Comparison of ENCODE assay signal across 1 cellular context in genomic region chr2:176063958-176064357, GRCh38.
TF ChIP-seq lines count a peak whose summit lies in the region.

No MANE protein-coding gene starts in this region.

TF ChIP-seq in H1, 55 proteins besides CTCF, POLR2A, EP300 and RAD21:
- TF ChIP-seq NANOG (IDR thresholded peaks at IDR 0.05; ENCODE audit: insufficient read depth, low read depth, low read length, poor library complexity, severe bottlenecking) (no peak), ZNF274 (IDR thresholded peaks at IDR 0.05; ENCODE audit: borderline replicate concordance, extremely low read depth, low read length) (no peak), CHD1 (IDR thresholded peaks at IDR 0.05; ENCODE audit: low read depth, low read length) (no peak), SRF (IDR thresholded peaks at IDR 0.05; ENCODE audit: low read depth, low read length) (no peak), KDM1A (IDR thresholded peaks at IDR 0.05; ENCODE audit: borderline replicate concordance, low read length) (no peak), YY1 (IDR thresholded peaks at IDR 0.05; ENCODE audit: low read depth, low read length) (no peak), SP4 (IDR thresholded peaks at IDR 0.05; ENCODE audit: low read length) (no peak), CTBP2 (IDR thresholded peaks at IDR 0.05; ENCODE audit: borderline replicate concordance, insufficient read depth, insufficient read length, low read length) (no peak), POU5F1 (IDR thresholded peaks at IDR 0.05; ENCODE audit: low read depth, low read length) (no peak), SIRT6 (IDR thresholded peaks at IDR 0.05; ENCODE audit: low read length) (no peak), EZH2 (IDR thresholded peaks at IDR 0.05; ENCODE audit: low read depth, low read length, severe bottlenecking) (no peak), PHF8 (conservative IDR thresholded peaks at IDR 0.05; ENCODE audit: low read depth, low read length) (no peak), SIN3A (conservative IDR thresholded peaks at IDR 0.05 in 1 of 2, IDR thresholded peaks at IDR 0.05 in 1 of 2; ENCODE audit: low read depth in 1 of 2, low read length in 2 of 2) (no peak), KDM5A (IDR thresholded peaks at IDR 0.05; ENCODE audit: low read length) (no peak), TBP (IDR thresholded peaks at IDR 0.05; ENCODE audit: low read depth, low read length) (no peak), CHD2 (IDR thresholded peaks at IDR 0.05; ENCODE audit: low read length) (no peak), MAFK (IDR thresholded peaks at IDR 0.05; ENCODE audit: low read depth, low read length) (no peak)
TF ChIP-seq in H1: peak in this region for 0.
